8 cellular contexts compared by ENCODE assay signal in the genomic region with DNA sequence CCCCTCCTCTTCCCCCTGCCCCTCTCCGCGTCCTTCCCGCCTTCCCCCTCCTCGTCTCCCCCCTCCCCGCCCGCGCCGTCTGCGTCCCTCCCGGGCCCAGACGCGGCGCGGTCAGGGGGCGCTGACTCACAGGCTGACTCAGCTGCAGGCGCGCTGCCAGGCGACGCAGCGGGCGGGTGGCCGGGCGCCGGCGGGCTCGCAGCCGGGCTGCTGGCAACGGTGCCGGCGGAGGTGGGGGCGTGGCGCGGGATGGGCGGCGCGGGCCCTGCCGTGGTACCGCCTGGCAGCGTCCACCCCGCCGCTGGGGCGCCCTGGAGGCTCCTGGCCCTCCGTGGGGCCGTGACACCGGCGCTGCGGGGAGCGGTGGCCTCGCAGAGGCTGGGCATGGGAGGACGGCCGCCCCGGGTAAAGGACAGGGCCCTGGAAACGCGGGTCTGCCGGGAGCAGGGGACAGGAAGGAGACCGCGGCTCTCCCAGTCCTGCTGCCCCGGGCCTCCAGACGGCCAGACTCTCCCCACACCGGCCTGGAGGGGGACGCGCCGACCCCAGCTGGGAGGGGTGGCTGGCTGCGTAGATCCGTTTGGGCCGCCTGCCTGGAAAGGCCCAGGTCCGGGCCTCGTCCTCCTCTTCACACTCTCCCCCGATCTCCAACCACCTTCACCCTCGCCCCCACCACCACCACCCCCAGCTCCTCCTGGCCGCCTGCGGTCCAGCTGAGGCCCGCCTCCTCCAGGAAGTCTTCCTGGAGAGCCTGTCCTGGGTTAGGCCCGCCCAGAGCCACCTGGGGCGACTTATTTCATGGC. TPM values are rescaled to one million over a fixed set of nuclear protein-coding genes. Genes with fewer than 3 reads are reported as not detected.
DNase-seq lines count a peak whose midpoint lies in the region; ATAC-seq and TF ChIP-seq lines count a peak whose summit lies in the region.

No MANE protein-coding gene starts in this region.

- H3K4me3 ChIP-seq in ACC112 (ENCODE audit: low read depth, low read length) (peak overlapping the region; percentile 68), duodenal mucosa (ENCODE audit: low read depth in 1 of 2, low read length in 2 of 2) (peak overlapping the region; percentile 53 to 67), lower lobe of right lung (peak overlapping the region; percentile 60)

- POLR2A ChIA-PET in activated CD8-positive, alpha-beta T cell treated with anti-CD3 and anti-CD28 coated beads for 36 hours (lab: Charles Lee): interaction anchor here (0.8 to 1.6 kb wide), 3 partner anchors 13 to 71 kb away, joined by 3 to 6 read pairs (median 3); a partner anchor contains a TSS

- peaks cover 23% of the 10 kb centered on the region for H3K4me1 Mint-ChIP-seq in activated CD8-positive, alpha-beta T cell treated with anti-CD3 and anti-CD28 coated beads for 36 hours (ENCODE audit: low read depth)

- intact Hi-C loops in activated CD8-positive, alpha-beta T cell treated with anti-CD3 and anti-CD28 coated beads for 36 hours (cut with micrococcal nuclease): no loop called here
- intact Hi-C loops in lower lobe of right lung (cut with DNase I): no loop called here

- ATAC-seq in GM18909 (IDR thresholded peaks at IDR 0.05; ENCODE audit: poor library complexity, unreplicated experiment) (peak; percentile 74), HG03432 (IDR thresholded peaks at IDR 0.05; ENCODE audit: unreplicated experiment) (peak; percentile 83), lower lobe of right lung (peak; percentile 97)
- ATAC-seq in activated CD8-positive, alpha-beta T cell treated with anti-CD3 and anti-CD28 coated beads for 36 hours: peak; percentile 89

- peak; percentile 59 for DNase-seq in NCI-H526 treated with DMSO at 0.1 percent for 48 hours (lab: John Stamatoyannopoulos, UW)
- DNase-seq in activated CD8-positive, alpha-beta T cell treated with anti-CD3 and anti-CD28 coated beads for 36 hours: peak; percentile 89
- DNase-seq in lower lobe of right lung: peak; percentile 94
- peak; percentile 90 to 92 for DNase-seq in stimulated activated CD4-positive, alpha-beta T cell treated with anti-CD3 and anti-CD28 coated beads, Interleukin-4, amount 100 ng/mL, for 4 hours

- no peaks in the 10 kb centered on the region for H3K36me3 Mint-ChIP-seq in activated CD8-positive, alpha-beta T cell treated with anti-CD3 and anti-CD28 coated beads for 36 hours (ENCODE audit: low read depth)

- H3K9me3 ChIP-seq in duodenal mucosa (ENCODE audit: control insufficient read depth in 1 of 2, low read length in 2 of 2): no peaks in the 10 kb centered on the region
- H3K9me3 ChIP-seq in lower lobe of right lung: no peaks in the 10 kb centered on the region

- peak overlapping the region; percentile 30 for H3K27ac Mint-ChIP-seq in activated CD8-positive, alpha-beta T cell treated with anti-CD3 and anti-CD28 coated beads for 36 hours

- no peaks in the 10 kb centered on the region for H3K27me3 ChIP-seq in ACC112 (ENCODE audit: insufficient read depth, low read length)
- H3K27me3 ChIP-seq in duodenal mucosa (ENCODE audit: control insufficient read depth in 1 of 2, insufficient read depth in 2 of 2, low read length in 2 of 2): no peaks in the 10 kb centered on the region
- no peaks in the 10 kb centered on the region for H3K27me3 ChIP-seq in lower lobe of right lung (ENCODE audit: low read depth)

- peak overlapping the region; percentile 64 for H3K27ac ChIP-seq in ACC112 (ENCODE audit: low read depth, low read length)
- peak overlapping the region; percentile 75 for H3K27ac ChIP-seq in duodenal mucosa (ENCODE audit: low read depth, low read length)
- peak overlapping the region; percentile 92 for H3K27ac ChIP-seq in lower lobe of right lung

- H3K36me3 ChIP-seq in ACC112 (ENCODE audit: insufficient read depth, low read length): peaks cover 2% of the 10 kb centered on the region; the same call in 1 of the 2 replicates
- no peaks in the 10 kb centered on the region for H3K36me3 ChIP-seq in duodenal mucosa (ENCODE audit: control insufficient read depth in 1 of 2, insufficient read depth in 2 of 2, low read length in 2 of 2)
- no peaks in the 10 kb centered on the region for H3K36me3 ChIP-seq in lower lobe of right lung

- peak overlapping the region; percentile 67 to 75 for H3K9ac ChIP-seq in duodenal mucosa (ENCODE audit: low read depth in 1 of 2, low read length in 2 of 2)

- no peaks in the 10 kb centered on the region for H3K79me2 ChIP-seq in ACC112 (ENCODE audit: control insufficient read depth, insufficient read depth, low read length, unreplicated experiment)

- CTCF ChIA-PET in activated CD8-positive, alpha-beta T cell treated with anti-CD3 and anti-CD28 coated beads for 36 hours (lab: Charles Lee): interaction anchor here (1.0 kb wide), 1 partner anchor 68 kb away, joined by 3 read pairs; no protein-coding TSS in a partner anchor

- TF ChIP-seq CTCF in activated CD8-positive, alpha-beta T cell treated with anti-CD3 and anti-CD28 coated beads for 36 hours (IDR thresholded peaks at IDR 0.05): no peak
- no peak for TF ChIP-seq CTCF in lower lobe of right lung (IDR thresholded peaks at IDR 0.05)

- H3K9me3 Mint-ChIP-seq in activated CD8-positive, alpha-beta T cell treated with anti-CD3 and anti-CD28 coated beads for 36 hours: no peaks in the 10 kb centered on the region

- peaks cover 36% of the 10 kb centered on the region for H3K4me1 ChIP-seq in ACC112 (ENCODE audit: control insufficient read depth, insufficient read depth, low read length, unreplicated experiment)
- H3K4me1 ChIP-seq in duodenal mucosa (ENCODE audit: control insufficient read depth in 1 of 2, insufficient read depth in 2 of 2, low read length in 2 of 2): peaks cover 30 to 34% of the 10 kb centered on the region in 2 donors
- peaks cover 54% of the 10 kb centered on the region for H3K4me1 ChIP-seq in lower lobe of right lung

- peak overlapping the region; percentile 49 for H3K4me3 Mint-ChIP-seq in activated CD8-positive, alpha-beta T cell treated with anti-CD3 and anti-CD28 coated beads for 36 hours

- H3K27me3 Mint-ChIP-seq in activated CD8-positive, alpha-beta T cell treated with anti-CD3 and anti-CD28 coated beads for 36 hours: peaks cover 4% of the 10 kb centered on the region

- H2AFZ ChIP-seq in ACC112 (ENCODE audit: low read length, unreplicated experiment): peak overlapping the region; percentile 42

RNA-seq across cellular contexts. Expression of a gene that starts 10.0 kb away (rescaled TPM):
- not detected for total RNA-seq in activated CD8-positive, alpha-beta T cell treated with anti-CD3 and anti-CD28 coated beads for 36 hours
- total RNA-seq in lower lobe of right lung: not detected

RNA-seq across cellular contexts. Expression of a gene that starts 20.4 kb away (rescaled TPM):
- 10 to 100 TPM; 54.7 to 55.5 TPM for total RNA-seq in activated CD8-positive, alpha-beta T cell treated with anti-CD3 and anti-CD28 coated beads for 36 hours
- 78.4 TPM for total RNA-seq in lower lobe of right lung

Comparison
In these comparisons a context has a peak if more than half of its experiments do, and no peak if none do; other contexts are left out.
1. Peak in every context shown above with its lines: DNase-seq, ATAC-seq, H3K4me3 ChIP-seq and H3K27ac ChIP-seq.